Comparison of ENCODE assay signal across 27 cellular contexts in the genomic region with DNA sequence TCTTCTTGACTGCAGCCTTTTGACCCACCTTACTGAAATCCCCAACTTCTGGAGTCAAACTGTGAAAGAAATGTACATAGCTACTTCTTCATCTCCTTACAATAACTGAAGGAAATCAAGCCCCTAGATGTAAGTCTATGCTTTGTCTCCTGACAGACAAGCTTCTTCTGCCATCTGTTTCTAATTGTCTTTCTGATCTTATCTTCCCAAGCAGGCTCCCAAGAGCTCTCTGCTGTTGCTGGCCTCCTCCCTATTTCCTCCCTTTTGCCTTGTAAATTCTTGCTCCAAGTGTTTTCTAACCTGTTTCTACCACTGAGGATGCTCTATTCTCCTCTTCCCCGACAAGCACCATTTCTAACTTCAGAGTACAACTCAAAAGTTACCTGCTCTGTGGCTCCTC.
A peak's percentile ranks its signal among the peaks of the same experiment; 100 is the strongest.
DNase-seq lines count a peak whose midpoint lies in the region; ATAC-seq and TF ChIP-seq lines count a peak whose summit lies in the region.
"Had no signal": no experiment of that assay in that cellular context is flagged by ENCODE, and none has a peak within 500 bp of the region (broad histone marks: within the 10 kb centered on the region; RNA-seq: fewer than 3 reads in every experiment).

No MANE protein-coding gene starts in this region.

- no peak for TF ChIP-seq POLR2A in breast epithelium (IDR thresholded peaks at IDR 0.05)

- H3K4me1 ChIP-seq in breast epithelium: no peaks in the 10 kb centered on the region
- H3K4me1 ChIP-seq: esophagus squamous epithelium, parathyroid adenoma, SJCRH30, spleen, upper lobe of right lung had no signal

- H3K4me3 ChIP-seq in MG63 (no peak overlapping the region), breast epithelium (no peak overlapping the region)
- H3K4me3 ChIP-seq: esophagus squamous epithelium, lung, SJCRH30, spleen, upper lobe of right lung had no signal

- no peaks in the 10 kb centered on the region for H3K9me3 ChIP-seq in MG63
- H3K9me3 ChIP-seq in breast epithelium: no peaks in the 10 kb centered on the region
- H3K9me3 ChIP-seq: esophagus squamous epithelium, SJCRH30, spleen, upper lobe of right lung had no signal

- intact Hi-C loops in breast epithelium (cut with DNase I; ENCODE audit: low total_unique reads): no loop called here

- H3K27me3 ChIP-seq in MG63 (no peaks in the 10 kb centered on the region), breast epithelium (no peaks in the 10 kb centered on the region)
- H3K27me3 ChIP-seq: esophagus squamous epithelium, upper lobe of right lung had no signal

- TF ChIP-seq CTCF in breast epithelium (IDR thresholded peaks at IDR 0.05): no peak

- ATAC-seq in HG03342 (IDR thresholded peaks at IDR 0.05; ENCODE audit: unreplicated experiment) (no peak), HG02798 (IDR thresholded peaks at IDR 0.05; ENCODE audit: poor library complexity, unreplicated experiment) (no peak)
- ATAC-seq: activated CD8-positive, alpha-beta T cell treated with anti-CD3 and anti-CD28 coated beads, Interleukin-2, amount 10 ng/mL, durations not matched to agents 7 days and 5 days; right cardiac atrium; upper lobe of right lung had no signal

- no peak overlapping the region for H3K27ac ChIP-seq in breast epithelium
- H3K27ac ChIP-seq: esophagus squamous epithelium, parathyroid adenoma, SJCRH30, spleen, upper lobe of right lung had no signal

- H3K36me3 ChIP-seq in MG63 (no peaks in the 10 kb centered on the region), breast epithelium (no peaks in the 10 kb centered on the region)
- H3K36me3 ChIP-seq: esophagus squamous epithelium, SJCRH30, spleen, upper lobe of right lung had no signal

- DNase-seq in AG20443 (ENCODE audit: low spot score): peak; percentile 20
- peak; percentile 4 for DNase-seq in HS-5 (ENCODE audit: low read depth)
- peak; percentile 55 for DNase-seq in dedifferentiated amniotic fluid mesenchymal stem cell (ENCODE audit: extremely low spot score)
- DNase-seq in iris pigment epithelial cell (ENCODE audit: low read depth): peak; percentile 7
- DNase-seq in MG63: no peak
- DNase-seq in breast epithelium (ENCODE audit: low spot score in 2 of 2): no peak
- DNase-seq: activated CD4-positive, alpha-beta T cell treated with anti-CD3 and anti-CD28 coated beads for 1 hour; activated CD8-positive, alpha-beta T cell treated with anti-CD3 and anti-CD28 coated beads, Interleukin-2, amount 10 ng/mL, durations not matched to agents 7 days and 5 days; activated effector memory CD4-positive, alpha-beta T cell treated with Interleukin-2 at 50 U/mL for 16 hours; activated naive CD8-positive, alpha-beta T cell treated with anti-CD3 and anti-CD28 coated beads, Interleukin-2, amount 10 ng/mL, durations not matched to agents 7 days and 5 days; activated T-cell treated with anti-CD3 and anti-CD28 coated beads for 4 hours; C1 segment of cervical spinal cord; Calu3; dermis blood vessel endothelial cell; DND-41; esophagus squamous epithelium; NCI-H2029 treated with DMSO at 0.1 percent for 48 hours; NCI-H345; right cardiac atrium; SJCRH30; spleen; stimulated activated CD4-positive, alpha-beta T cell treated with anti-CD3 and anti-CD28 coated beads, Interleukin-4, amount 100 ng/mL, for 1 hour; upper lobe of right lung had no signal

Comparison
In these comparisons a context has a peak if more than half of its experiments do, and no peak if none do; other contexts are left out.
1. DNase-seq: peak in AG20443 (single experiment), HS-5 (single experiment), dedifferentiated amniotic fluid mesenchymal stem cell (single experiment) and iris pigment epithelial cell (single experiment); none in MG63 (single experiment) and breast epithelium (0 of 2).